ENCODE assay signal across 12 cellular contexts in the genomic region with DNA sequence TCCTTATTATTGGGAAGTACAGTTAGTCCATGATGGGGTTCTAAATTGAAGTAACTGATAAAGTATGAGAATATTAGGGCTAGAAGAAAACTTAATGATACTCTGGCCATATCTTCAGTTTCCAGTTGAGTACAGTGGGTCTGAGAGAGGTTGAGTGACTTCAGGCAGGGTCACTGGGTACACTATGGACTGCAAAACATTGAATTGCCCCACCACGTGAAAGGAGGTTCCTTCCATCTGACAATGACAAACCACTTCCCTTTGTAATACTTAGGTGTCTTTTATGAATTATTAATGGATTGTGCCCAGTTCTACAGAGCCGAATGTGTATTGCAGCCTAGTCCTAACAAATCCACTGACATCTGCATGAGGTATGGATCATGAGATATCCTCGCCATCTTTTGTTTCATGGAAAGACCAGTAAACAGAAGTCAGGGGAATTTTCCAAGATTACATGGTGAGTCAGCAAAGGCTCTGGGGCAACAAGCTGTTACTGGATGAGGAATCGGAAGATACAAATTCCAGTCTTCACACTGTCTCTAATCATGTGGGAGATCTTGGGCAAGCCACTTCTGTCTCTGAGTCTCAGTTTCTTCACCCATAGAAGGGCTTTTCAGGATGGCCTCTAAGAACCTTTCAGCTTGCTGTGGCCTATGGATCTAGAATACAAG.
DNase-seq lines count a peak whose midpoint lies in the region; ATAC-seq and TF ChIP-seq lines count a peak whose summit lies in the region.
"Had no signal": no experiment of that assay in that cellular context is flagged by ENCODE, and none has a peak within 500 bp of the region (broad histone marks: within the 10 kb centered on the region; RNA-seq: fewer than 3 reads in every experiment).

No MANE protein-coding gene starts in this region.

- H3K9ac ChIP-seq in SK-N-SH (no peak overlapping the region), smooth muscle cell (ENCODE audit: low read depth) (no peak overlapping the region)

- H3F3A ChIP-seq in SK-N-SH (replicated peaks; ENCODE audit: insufficient read depth) (no peaks in the 10 kb centered on the region), smooth muscle cell (ENCODE audit: low read depth) (no peaks in the 10 kb centered on the region)

- POLR2A ChIA-PET in SK-N-SH (lab: Yijun Ruan, JAX) = no interaction called here

- no peak overlapping the region for H3K4me2 ChIP-seq in SK-N-SH
- H3K4me2 ChIP-seq in smooth muscle cell = peak overlapping the region; percentile 6

- H3K27me3 ChIP-seq in SK-N-SH (ENCODE audit: insufficient read depth) (no peaks in the 10 kb centered on the region), smooth muscle cell (ENCODE audit: low read depth) (no peaks in the 10 kb centered on the region)

- H3K9me3 Mint-ChIP-seq in stimulated activated naive B cell treated with anti-CD40 and anti-IgM and Interleukin-4, amounts not matched to agents 10 μg/mL and 1 μg/mL and 100 μg/mL, for 72 hours = no peaks in the 10 kb centered on the region
- H3K9me3 Mint-ChIP-seq in stimulated activated memory B cell treated with anti-CD40 and anti-IgM and Interleukin-4, amounts not matched to agents 10 μg/mL and 1 μg/mL and 100 μg/mL, for 72 hours = no peaks in the 10 kb centered on the region
- no peaks in the 10 kb centered on the region for H3K9me3 Mint-ChIP-seq in stimulated activated effector memory CD8-positive, alpha-beta T cell treated with anti-CD3 and anti-CD28 coated beads, Interleukin-12 subunit alpha, Interleukin-12 subunit beta, amount 100 ng/mL, for 72 hours

- H3K9me3 ChIP-seq in SK-N-SH (no peaks in the 10 kb centered on the region), smooth muscle cell (replicated peaks; ENCODE audit: low read depth) (no peaks in the 10 kb centered on the region)

- H3K79me2 ChIP-seq in SK-N-SH (ENCODE audit: insufficient read depth) (no peaks in the 10 kb centered on the region), smooth muscle cell (ENCODE audit: low read depth) (no peaks in the 10 kb centered on the region)

- peak in 1 of 2 experiments; percentile 20; a peak in 1 of 4 replicates for TF ChIP-seq EP300 in SK-N-SH (IDR thresholded peaks at IDR 0.05; ENCODE audit: borderline replicate concordance in 1 of 2, low read depth in 1 of 2, low read length in 1 of 2)

- H3K4me1 ChIP-seq in SK-N-SH (ENCODE audit: control insufficient read depth in 1 of 2, insufficient read depth in 2 of 2, low read depth in 1 of 2, low read length in 1 of 2) (no peaks in the 10 kb centered on the region), smooth muscle cell (ENCODE audit: low read depth) (no peaks in the 10 kb centered on the region)

- H3K4me3 ChIP-seq in SK-N-SH (ENCODE audit: low read depth in 2 of 2, low read length in 1 of 2) = no peak overlapping the region
- no peak overlapping the region for H3K4me3 ChIP-seq in smooth muscle cell

- CTCF ChIA-PET in SK-N-SH (lab: Yijun Ruan, JAX) = no interaction called here

- TF ChIP-seq RAD21 in SK-N-SH (IDR thresholded peaks at IDR 0.05; ENCODE audit: low read length) = no peak

- 32% methylated on average over 4 of the region's 4 CpGs for WGBS in SK-N-SH (ENCODE audit: low lambda C conversion rate)
- WGBS in smooth muscle cell (ENCODE audit: low lambda C conversion rate) = 22% methylated on average over 4 of the region's 4 CpGs

- no peak for ATAC-seq in stimulated activated naive B cell treated with anti-CD40 and anti-IgM and Interleukin-4, amounts not matched to agents 10 μg/mL and 1 μg/mL and 100 μg/mL, for 72 hours (replicated peaks)
- no peak for ATAC-seq in stimulated activated memory B cell treated with anti-CD40 and anti-IgM and Interleukin-4, amounts not matched to agents 10 μg/mL and 1 μg/mL and 100 μg/mL, for 72 hours
- no peak for ATAC-seq in stimulated activated effector memory CD8-positive, alpha-beta T cell treated with anti-CD3 and anti-CD28 coated beads, Interleukin-12 subunit alpha, Interleukin-12 subunit beta, amount 100 ng/mL, for 72 hours

- H3K27ac Mint-ChIP-seq in stimulated activated naive B cell treated with anti-CD40 and anti-IgM and Interleukin-4, amounts not matched to agents 10 μg/mL and 1 μg/mL and 100 μg/mL, for 72 hours = no peak overlapping the region
- no peak overlapping the region for H3K27ac Mint-ChIP-seq in stimulated activated memory B cell treated with anti-CD40 and anti-IgM and Interleukin-4, amounts not matched to agents 10 μg/mL and 1 μg/mL and 100 μg/mL, for 72 hours
- H3K27ac Mint-ChIP-seq in stimulated activated effector memory CD8-positive, alpha-beta T cell treated with anti-CD3 and anti-CD28 coated beads, Interleukin-12 subunit alpha, Interleukin-12 subunit beta, amount 100 ng/mL, for 72 hours = no peak overlapping the region

- TF ChIP-seq CTCF in SK-N-SH (IDR thresholded peaks at IDR 0.05) = no peak
- no peak for TF ChIP-seq CTCF in smooth muscle cell (IDR thresholded peaks at IDR 0.05; ENCODE audit: borderline replicate concordance, insufficient read depth, poor library complexity, severe bottlenecking)

- peaks cover 11 to 14% of the 10 kb centered on the region in 2 donors for H3K4me1 Mint-ChIP-seq in stimulated activated naive B cell treated with anti-CD40 and anti-IgM and Interleukin-4, amounts not matched to agents 10 μg/mL and 1 μg/mL and 100 μg/mL, for 72 hours
- peaks cover 9% of the 10 kb centered on the region for H3K4me1 Mint-ChIP-seq in stimulated activated memory B cell treated with anti-CD40 and anti-IgM and Interleukin-4, amounts not matched to agents 10 μg/mL and 1 μg/mL and 100 μg/mL, for 72 hours
- H3K4me1 Mint-ChIP-seq in stimulated activated effector memory CD8-positive, alpha-beta T cell treated with anti-CD3 and anti-CD28 coated beads, Interleukin-12 subunit alpha, Interleukin-12 subunit beta, amount 100 ng/mL, for 72 hours = peaks cover 16% of the 10 kb centered on the region

- H3K36me3 ChIP-seq in SK-N-SH (replicated peaks in 1 of 2; ENCODE audit: control insufficient read depth in 1 of 2, insufficient read depth in 2 of 2, low read length in 1 of 2) (no peaks in the 10 kb centered on the region), smooth muscle cell (ENCODE audit: low read depth) (no peaks in the 10 kb centered on the region)

- no peaks in the 10 kb centered on the region for H3K9me2 ChIP-seq in SK-N-SH

- peak; percentile 76 for DNase-seq in GM04503 (ENCODE audit: low read depth)
- no peak for DNase-seq in SK-N-SH
- DNase-seq in fibroblast of peridontal ligament (ENCODE audit: extremely low read depth) = peak; percentile 88
- no peak for DNase-seq in smooth muscle cell (lab: John Stamatoyannopoulos, UW; ENCODE audit: unreplicated experiment)
- no peak for DNase-seq in stimulated activated naive B cell treated with anti-CD40 and anti-IgM and Interleukin-4, amounts not matched to agents 10 μg/mL and 1 μg/mL and 100 μg/mL, for 72 hours
- no peak for DNase-seq in stimulated activated effector memory CD8-positive, alpha-beta T cell treated with anti-CD3 and anti-CD28 coated beads, Interleukin-12 subunit alpha, Interleukin-12 subunit beta, amount 100 ng/mL, for 72 hours (ENCODE audit: low spot score in 2 of 2)
- DNase-seq in NCI-H1694 treated with DMSO at 0.1 percent for 48 hours (lab: John Stamatoyannopoulos, UW) = no peak
- DNase-seq: anterior cingulate cortex; DMS79 treated with DMSO at 0.1 percent for 48 hours; RPMI8226; stimulated activated CD4-positive, alpha-beta T cell treated with anti-CD3 and anti-CD28 coated beads, Interleukin-15, amount 100 ng/mL, for 24 hours had no signal

- peaks cover 0 to under 1% of the 10 kb centered on the region in 2 donors for H3K36me3 Mint-ChIP-seq in stimulated activated naive B cell treated with anti-CD40 and anti-IgM and Interleukin-4, amounts not matched to agents 10 μg/mL and 1 μg/mL and 100 μg/mL, for 72 hours
- no peaks in the 10 kb centered on the region for H3K36me3 Mint-ChIP-seq in stimulated activated memory B cell treated with anti-CD40 and anti-IgM and Interleukin-4, amounts not matched to agents 10 μg/mL and 1 μg/mL and 100 μg/mL, for 72 hours
- peaks cover 4% of the 10 kb centered on the region for H3K36me3 Mint-ChIP-seq in stimulated activated effector memory CD8-positive, alpha-beta T cell treated with anti-CD3 and anti-CD28 coated beads, Interleukin-12 subunit alpha, Interleukin-12 subunit beta, amount 100 ng/mL, for 72 hours

- no peaks in the 10 kb centered on the region for H4K20me1 ChIP-seq in SK-N-SH (ENCODE audit: insufficient read depth)
- H4K20me1 ChIP-seq in smooth muscle cell (ENCODE audit: low read depth) = no peaks in the 10 kb centered on the region

- peaks cover 0 to 3% of the 10 kb centered on the region in 2 donors for H3K27me3 Mint-ChIP-seq in stimulated activated naive B cell treated with anti-CD40 and anti-IgM and Interleukin-4, amounts not matched to agents 10 μg/mL and 1 μg/mL and 100 μg/mL, for 72 hours
- H3K27me3 Mint-ChIP-seq in stimulated activated memory B cell treated with anti-CD40 and anti-IgM and Interleukin-4, amounts not matched to agents 10 μg/mL and 1 μg/mL and 100 μg/mL, for 72 hours = no peaks in the 10 kb centered on the region

- no peak overlapping the region; the same call in 1 of the 2 replicates for H2AFZ ChIP-seq in SK-N-SH (ENCODE audit: low read depth)
- no peak overlapping the region for H2AFZ ChIP-seq in smooth muscle cell (ENCODE audit: low read depth)

- H3K27ac ChIP-seq in SK-N-SH (ENCODE audit: low read depth in 2 of 2, low read length in 1 of 2) (no peak overlapping the region), smooth muscle cell (ENCODE audit: low read depth) (peak overlapping the region; percentile 12)

- no peak overlapping the region for H3K4me3 Mint-ChIP-seq in stimulated activated naive B cell treated with anti-CD40 and anti-IgM and Interleukin-4, amounts not matched to agents 10 μg/mL and 1 μg/mL and 100 μg/mL, for 72 hours
- H3K4me3 Mint-ChIP-seq in stimulated activated memory B cell treated with anti-CD40 and anti-IgM and Interleukin-4, amounts not matched to agents 10 μg/mL and 1 μg/mL and 100 μg/mL, for 72 hours = no peak overlapping the region
- no peak overlapping the region for H3K4me3 Mint-ChIP-seq in stimulated activated effector memory CD8-positive, alpha-beta T cell treated with anti-CD3 and anti-CD28 coated beads, Interleukin-12 subunit alpha, Interleukin-12 subunit beta, amount 100 ng/mL, for 72 hours

TF ChIP-seq in SK-N-SH, 30 proteins besides CTCF, POLR2A, EP300 and RAD21 (continues in another document):
- TF ChIP-seq, protein P1, sequence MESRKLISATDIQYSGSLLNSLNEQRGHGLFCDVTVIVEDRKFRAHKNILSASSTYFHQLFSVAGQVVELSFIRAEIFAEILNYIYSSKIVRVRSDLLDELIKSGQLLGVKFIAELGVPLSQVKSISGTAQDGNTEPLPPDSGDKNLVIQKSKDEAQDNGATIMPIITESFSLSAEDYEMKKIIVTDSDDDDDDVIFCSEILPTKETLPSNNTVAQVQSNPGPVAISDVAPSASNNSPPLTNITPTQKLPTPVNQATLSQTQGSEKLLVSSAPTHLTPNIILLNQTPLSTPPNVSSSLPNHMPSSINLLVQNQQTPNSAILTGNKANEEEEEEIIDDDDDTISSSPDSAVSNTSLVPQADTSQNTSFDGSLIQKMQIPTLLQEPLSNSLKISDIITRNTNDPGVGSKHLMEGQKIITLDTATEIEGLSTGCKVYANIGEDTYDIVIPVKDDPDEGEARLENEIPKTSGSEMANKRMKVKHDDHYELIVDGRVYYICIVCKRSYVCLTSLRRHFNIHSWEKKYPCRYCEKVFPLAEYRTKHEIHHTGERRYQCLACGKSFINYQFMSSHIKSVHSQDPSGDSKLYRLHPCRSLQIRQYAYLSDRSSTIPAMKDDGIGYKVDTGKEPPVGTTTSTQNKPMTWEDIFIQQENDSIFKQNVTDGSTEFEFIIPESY (IDR thresholded peaks at IDR 0.05; ENCODE audit: borderline replicate concordance, low read depth) = no peak

Comparison
In these comparisons a context has a peak if more than half of its experiments do, and no peak if none do; other contexts are left out.
1. DNase-seq: peak in GM04503 (single experiment) and fibroblast of peridontal ligament (single experiment); none in SK-N-SH (single experiment), smooth muscle cell (single experiment), stimulated activated naive B cell treated with anti-CD40 and anti-IgM and Interleukin-4, amounts not matched to agents 10 μg/mL and 1 μg/mL and 100 μg/mL, for 72 hours (single experiment), stimulated activated effector memory CD8-positive, alpha-beta T cell treated with anti-CD3 and anti-CD28 coated beads, Interleukin-12 subunit alpha, Interleukin-12 subunit beta, amount 100 ng/mL, for 72 hours (0 of 2) and NCI-H1694 treated with DMSO at 0.1 percent for 48 hours (single experiment).